Comparison of ENCODE assay signal across 22 cellular contexts in the genomic region with DNA sequence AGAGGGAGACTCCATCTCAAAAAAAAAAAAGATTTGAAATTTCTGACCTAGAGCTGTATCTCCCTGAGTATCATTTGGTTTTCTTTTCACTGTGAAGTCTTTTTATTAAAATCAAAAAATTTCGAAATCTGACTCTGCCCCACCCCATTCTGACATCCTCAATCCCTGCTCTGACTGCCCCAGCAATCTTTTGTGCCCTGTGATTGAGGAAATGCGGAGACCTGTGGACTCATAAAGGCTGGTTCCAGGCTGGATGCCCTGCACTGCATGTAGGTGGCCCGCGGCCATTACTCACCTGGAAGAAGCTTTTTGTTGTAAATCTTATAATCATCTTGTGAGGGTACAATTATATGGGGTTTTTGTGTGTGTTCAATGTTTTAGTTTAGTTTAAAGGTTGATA.
"Had no signal": no experiment of that assay in that cellular context is flagged by ENCODE, and none has a peak within 500 bp of the region (broad histone marks: within the 10 kb centered on the region; RNA-seq: fewer than 3 reads in every experiment).

No MANE protein-coding gene starts in this region.

- ATAC-seq: activated naive CD4-positive, alpha-beta T cell treated with anti-CD3 and anti-CD28 coated beads, Interleukin-2, amount 50 U/mL, for 72 hours; activated naive CD8-positive, alpha-beta T cell treated with anti-CD3 and anti-CD28 coated beads, Interleukin-2, amount 50 U/mL, for 24 hours; activated T-cell treated with anti-CD3 and anti-CD28 coated beads, Interleukin-2, amount 50 U/mL, for 4 hours; SK-N-SH treated with all-trans-retinoic acid at 6 μM for 48 hours had no signal

- H3K4me1 Mint-ChIP-seq: activated CD4-positive, alpha-beta T cell treated with anti-CD3 and anti-CD28 coated beads, Interleukin-2, amount 10 ng/mL, durations not matched to agents 7 days and 5 days; activated naive CD8-positive, alpha-beta T cell treated with anti-CD3 and anti-CD28 coated beads, Interleukin-2, amount 50 U/mL, for 24 hours had no signal

- H3K27ac Mint-ChIP-seq: activated CD4-positive, alpha-beta memory T cell treated with anti-CD3 and anti-CD28 coated beads for 36 hours; activated CD4-positive, alpha-beta T cell treated with anti-CD3 and anti-CD28 coated beads, Interleukin-2, amount 10 ng/mL, durations not matched to agents 7 days and 5 days; activated naive CD4-positive, alpha-beta T cell treated with anti-CD3 and anti-CD28 coated beads, Interleukin-2, amount 50 U/mL, for 72 hours; activated naive CD8-positive, alpha-beta T cell treated with anti-CD3 and anti-CD28 coated beads, Interleukin-2, amount 50 U/mL, for 24 hours; T-helper 1 cell treated with Interleukin-12 subunit alpha and Interleukin-12 subunit beta and Interleukin-4 antibody, amounts not matched to agents 30 μg/mL and 1 μg/mL, for 36 hours had no signal

- H3K9me3 Mint-ChIP-seq: activated CD4-positive, alpha-beta memory T cell treated with anti-CD3 and anti-CD28 coated beads for 36 hours; activated CD4-positive, alpha-beta T cell treated with anti-CD3 and anti-CD28 coated beads, Interleukin-2, amount 10 ng/mL, durations not matched to agents 7 days and 5 days; activated naive CD8-positive, alpha-beta T cell treated with anti-CD3 and anti-CD28 coated beads, Interleukin-2, amount 50 U/mL, for 24 hours; activated T-cell treated with anti-CD3 and anti-CD28 coated beads, Interleukin-2, amount 50 U/mL, for 4 hours; T-helper 1 cell treated with Interleukin-12 subunit alpha and Interleukin-12 subunit beta and Interleukin-4 antibody, amounts not matched to agents 30 μg/mL and 1 μg/mL, for 36 hours had no signal

- DNase-seq: activated CD4-positive, alpha-beta memory T cell treated with anti-CD3 and anti-CD28 coated beads for 36 hours; activated CD4-positive, alpha-beta T cell treated with anti-CD3 and anti-CD28 coated beads, Interleukin-2, amount 10 ng/mL, durations not matched to agents 7 days and 5 days; activated CD4-positive, CD25-positive, alpha-beta regulatory T cell; activated CD8-positive, alpha-beta memory T cell treated with anti-CD3 and anti-CD28 coated beads for 24 hours; activated effector memory CD4-positive, alpha-beta T cell treated with anti-CD3 and anti-CD28 coated beads, Interleukin-2, amount 50 U/mL, for 16 hours; activated naive CD4-positive, alpha-beta T cell treated with Interleukin-2 at 50 U/mL for 16 hours; activated naive CD8-positive, alpha-beta T cell treated with anti-CD3 and anti-CD28 coated beads, Interleukin-2, amount 50 U/mL, for 24 hours; activated T-cell treated with anti-CD3 and anti-CD28 coated beads, Interleukin-2, amount 50 U/mL, for 4 hours; amygdala; NCI-H1092; NCI-H1417 treated with DMSO at 0.1 percent for 48 hours; NCI-H1694; NCI-H2029 treated with DMSO at 0.1 percent for 48 hours; NCI-H345; NCI-H510A; NCI-H526 treated with DMSO at 0.1 percent for 48 hours; SHP77; SW 1271 had no signal

- H3K36me3 Mint-ChIP-seq: activated CD4-positive, alpha-beta memory T cell treated with anti-CD3 and anti-CD28 coated beads for 36 hours; activated naive CD4-positive, alpha-beta T cell treated with anti-CD3 and anti-CD28 coated beads, Interleukin-2, amount 50 U/mL, for 72 hours; brain had no signal

- H3K27me3 Mint-ChIP-seq: activated CD4-positive, alpha-beta memory T cell treated with anti-CD3 and anti-CD28 coated beads for 36 hours; activated naive CD8-positive, alpha-beta T cell treated with anti-CD3 and anti-CD28 coated beads, Interleukin-2, amount 50 U/mL, for 24 hours; brain had no signal

- H3K4me3 Mint-ChIP-seq: activated CD4-positive, alpha-beta memory T cell treated with anti-CD3 and anti-CD28 coated beads for 36 hours; activated CD4-positive, alpha-beta T cell treated with anti-CD3 and anti-CD28 coated beads, Interleukin-2, amount 10 ng/mL, durations not matched to agents 7 days and 5 days; activated naive CD8-positive, alpha-beta T cell treated with anti-CD3 and anti-CD28 coated beads, Interleukin-2, amount 50 U/mL, for 24 hours; activated T-cell treated with anti-CD3 and anti-CD28 coated beads, Interleukin-2, amount 50 U/mL, for 4 hours; brain; T-helper 1 cell treated with Interleukin-12 subunit alpha and Interleukin-12 subunit beta and Interleukin-4 antibody, amounts not matched to agents 30 μg/mL and 1 μg/mL, for 36 hours had no signal
